ENCODE assay signal across 13 cellular contexts in the genomic region with DNA sequence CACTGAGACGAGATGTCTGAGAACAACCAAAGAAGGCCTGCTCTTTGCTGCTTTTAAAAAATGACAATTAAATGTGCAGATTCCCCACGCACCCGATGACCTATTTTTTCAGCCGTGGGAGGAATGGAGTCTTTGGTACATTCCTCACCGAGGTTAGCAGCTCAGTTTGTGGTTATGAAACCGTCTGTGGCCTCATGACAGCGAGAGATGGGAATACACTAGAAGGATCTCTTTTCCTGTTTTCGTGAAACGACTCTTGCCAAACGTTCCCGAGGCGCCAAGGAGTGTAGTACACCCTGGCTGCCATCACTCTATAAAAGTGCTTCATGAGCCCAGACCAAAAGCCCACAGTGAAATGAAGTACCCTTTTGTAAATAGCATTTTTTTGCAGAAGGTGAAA.
DNase-seq lines count a peak whose midpoint lies in the region; ATAC-seq and TF ChIP-seq lines count a peak whose summit lies in the region.
"Had no signal": no experiment of that assay in that cellular context is flagged by ENCODE, and none has a peak within 500 bp of the region (broad histone marks: within the 10 kb centered on the region; RNA-seq: fewer than 3 reads in every experiment).

No MANE protein-coding gene starts in this region.

- POLR2A ChIA-PET in RWPE1 (lab: Yijun Ruan, JAX; ENCODE audit: low non-redundant PET), result no interaction called here

- CTCF ChIA-PET in RWPE1 (lab: Yijun Ruan, JAX), result no interaction called here

- H3K36me3 ChIP-seq in lower lobe of right lung, result peaks cover 18% of the 10 kb centered on the region
- peaks cover 0 to 6% (median 0%) of the 10 kb centered on the region in 3 donors for H3K36me3 ChIP-seq in tibial artery

- H3K27me3 ChIP-seq in lower lobe of right lung (ENCODE audit: low read depth) (no peaks in the 10 kb centered on the region), tibial artery (no peaks in the 10 kb centered on the region)

- intact Hi-C loops in lower lobe of right lung (cut with DNase I) (no loop called here), tibial artery (cut with DNase I; ENCODE audit: low total_unique reads) (no loop called here)

- no peaks in the 10 kb centered on the region for H3K9me3 ChIP-seq in lower lobe of right lung
- no peaks in the 10 kb centered on the region for H3K9me3 ChIP-seq in tibial artery

- H3K4me1 ChIP-seq in lower lobe of right lung, result peaks cover 34% of the 10 kb centered on the region
- H3K4me1 ChIP-seq in tibial artery, result no peaks in the 10 kb centered on the region

- ATAC-seq in lower lobe of right lung, result peak; percentile 10 to 40

- H3K4me3 ChIP-seq in lower lobe of right lung (no peak overlapping the region), tibial artery (no peak overlapping the region)

- peak; percentile 56 for DNase-seq in LHCN-M2 (ENCODE audit: low read depth)
- peak in 20 of 61 donors; percentile 11 to 79 (median 38) for DNase-seq in caudate nucleus (lab: John Stamatoyannopoulos, UW)
- DNase-seq in lower lobe of right lung, result no peak
- peak; percentile 79 to 84 for DNase-seq in tibial artery
- no peak for DNase-seq in RWPE1 (ENCODE audit: low spot score)
- DNase-seq in OCI-M1 (lab: John Stamatoyannopoulos, UW), result no peak
- DNase-seq in RPMI8226, result no peak
- DNase-seq: activated T-cell treated with anti-CD3 and anti-CD28 coated beads, Interleukin-2, amount 50 U/mL, for 24 hours; immature natural killer cell; NCI-H1436 treated with DMSO at 0.1 percent for 48 hours; NCI-H69; stimulated activated naive CD4-positive, alpha-beta T cell treated with Interleukin-2 at 50 U/mL for 16 hours had no signal

- H3K27ac ChIP-seq in caudate nucleus (ENCODE audit: low read depth, low read length) (peak overlapping the region; percentile 14), lower lobe of right lung (peak overlapping the region; percentile 46), tibial artery (no peak overlapping the region), RWPE1 (no peak overlapping the region)
- H3K27ac ChIP-seq: epithelial cell of prostate had no signal

- TF ChIP-seq CTCF in lower lobe of right lung (IDR thresholded peaks at IDR 0.05), result no peak
- TF ChIP-seq CTCF in tibial artery (IDR thresholded peaks at IDR 0.05), result no peak
- TF ChIP-seq CTCF in RWPE1 (conservative IDR thresholded peaks at IDR 0.05; ENCODE audit: low read depth), result no peak

Comparison
In these comparisons a context has a peak if more than half of its experiments do, and no peak if none do; other contexts are left out.
1. DNase-seq: peak in LHCN-M2 (single experiment) and tibial artery (2 of 2); none in lower lobe of right lung (single experiment), RWPE1 (single experiment), OCI-M1 (single experiment) and RPMI8226 (single experiment).
2. H3K27ac ChIP-seq: peak in caudate nucleus (single experiment) and lower lobe of right lung (single experiment); none in tibial artery (0 of 2) and RWPE1 (single experiment).